1 cellular context compared by ENCODE assay signal in genomic region chr16:23650674-23651073, GRCh38.
TF ChIP-seq lines count a peak whose summit lies in the region.

No MANE protein-coding gene starts in this region.

TF ChIP-seq in endothelial cell of umbilical vein, 7 proteins besides CTCF, POLR2A, EP300 and RAD21:
- TF ChIP-seq MYC (IDR thresholded peaks at IDR 0.05; ENCODE audit: low read depth, low read length) (no peak), FOS (IDR thresholded peaks at IDR 0.05; ENCODE audit: borderline replicate concordance, insufficient read depth, low read length) (no peak), JUN (IDR thresholded peaks at IDR 0.05; ENCODE audit: borderline replicate concordance, insufficient read depth, insufficient read length, low read depth) (no peak), GATA2 (IDR thresholded peaks at IDR 0.05; ENCODE audit: insufficient read depth, insufficient read length, low read depth, low read length) (no peak), MAX (IDR thresholded peaks at IDR 0.05; ENCODE audit: insufficient read depth, insufficient read length) (no peak), POLR2AphosphoS5 (IDR thresholded peaks at IDR 0.05; ENCODE audit: insufficient read depth, low read depth, low read length) (no peak), EZH2 (IDR thresholded peaks at IDR 0.05; ENCODE audit: borderline replicate concordance, low read depth, low read length, severe bottlenecking) (no peak)
TF ChIP-seq in endothelial cell of umbilical vein: peak in this region for 0.
